In the genomic region with DNA sequence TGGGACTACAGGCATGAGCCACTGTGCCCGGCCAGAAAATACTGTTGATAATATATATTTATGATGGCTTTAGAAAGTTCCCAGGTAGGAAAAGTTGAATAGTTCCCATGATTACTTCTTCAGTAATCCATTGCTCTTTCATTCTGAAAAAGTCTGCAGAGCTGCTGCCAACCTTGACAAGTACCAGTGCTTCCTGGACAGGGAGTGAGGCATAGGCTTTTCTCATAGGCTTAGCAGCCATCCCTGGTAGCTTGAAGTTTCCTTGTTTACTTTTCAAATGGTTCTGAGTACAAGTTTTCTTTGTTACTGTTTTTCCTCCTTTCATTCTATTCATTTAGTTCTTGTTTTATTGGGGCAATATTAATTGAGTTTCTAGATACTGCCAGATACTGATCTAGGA, we compare ENCODE assay signal across 21 cellular contexts. TPM values are rescaled to one million over a fixed set of nuclear protein-coding genes. Genes with fewer than 3 reads are reported as not detected.
"Had no signal": no experiment of that assay in that cellular context is flagged by ENCODE, and none has a peak within 500 bp of the region (broad histone marks: within the 10 kb centered on the region; RNA-seq: fewer than 3 reads in every experiment).

No MANE protein-coding gene starts in this region.

- H3K4me3 Mint-ChIP-seq: activated CD4-positive, alpha-beta T cell treated with anti-CD3 and anti-CD28 coated beads, Interleukin-2, amount 10 ng/mL, durations not matched to agents 24 days and 14 days; activated CD8-positive, alpha-beta T cell treated with anti-CD3 and anti-CD28 coated beads, Interleukin-2, amount 10 ng/mL, durations not matched to agents 7 days and 5 days; activated naive CD8-positive, alpha-beta T cell; activated T-cell treated with anti-CD3 and anti-CD28 coated beads, Interleukin-2, amount 50 U/mL, for 72 hours; neural crest cell had no signal

- ATAC-seq: activated CD8-positive, alpha-beta T cell treated with anti-CD3 and anti-CD28 coated beads, Interleukin-2, amount 10 ng/mL, durations not matched to agents 7 days and 5 days; activated T-cell treated with anti-CD3 and anti-CD28 coated beads, Interleukin-2, amount 50 U/mL, for 72 hours; gastroesophageal sphincter; sciatic nerve had no signal

- H3K27me3 Mint-ChIP-seq: activated CD4-positive, alpha-beta T cell treated with anti-CD3 and anti-CD28 coated beads, Interleukin-2, amount 10 ng/mL, durations not matched to agents 24 days and 14 days; activated naive CD8-positive, alpha-beta T cell had no signal

- H3K9me3 ChIP-seq: gastroesophageal sphincter, heart right ventricle, left ventricle myocardium inferior, ovary, thyroid gland had no signal

- H3K27me3 ChIP-seq: gastroesophageal sphincter, heart right ventricle, ovary, thyroid gland had no signal

- H3K9me3 Mint-ChIP-seq: activated CD4-positive, alpha-beta T cell treated with anti-CD3 and anti-CD28 coated beads, Interleukin-2, amount 10 ng/mL, durations not matched to agents 24 days and 14 days; activated T-cell treated with anti-CD3 and anti-CD28 coated beads, Interleukin-2, amount 50 U/mL, for 72 hours; neural crest cell had no signal

- DNase-seq: activated CD4-positive, alpha-beta T cell treated with anti-CD3 and anti-CD28 coated beads, Interleukin-2, amount 10 ng/mL, durations not matched to agents 24 days and 14 days; activated CD4-positive, CD25-positive, alpha-beta regulatory T cell; activated CD8-positive, alpha-beta memory T cell treated with anti-CD3 and anti-CD28 coated beads, Interleukin-2, amount 50 U/mL, for 4 hours; activated CD8-positive, alpha-beta T cell treated with anti-CD3 and anti-CD28 coated beads, Interleukin-2, amount 10 ng/mL, durations not matched to agents 7 days and 5 days; activated gamma-delta T cell treated with Interleukin-2 at 50 U/mL for 16 hours; activated T-cell treated with anti-CD3 and anti-CD28 coated beads, Interleukin-2, amount 50 U/mL, for 72 hours; anterior cingulate cortex; heart right ventricle; left ventricle myocardium inferior; mesendoderm; ovary; stimulated activated CD4-positive, alpha-beta T cell treated with anti-CD3 and anti-CD28 coated beads, Interleukin-1b, Interleukin-23, amount 100 ng/mL, for 48 hours; thyroid gland had no signal

- H3K36me3 ChIP-seq: ovary, thyroid gland had no signal

- H3K4me1 ChIP-seq: thyroid gland had no signal

- H3K4me3 ChIP-seq: gastroesophageal sphincter, heart right ventricle, left ventricle myocardium inferior, ovary, thyroid gland had no signal

- H3K27ac ChIP-seq: epithelial cell of prostate, gastroesophageal sphincter, heart right ventricle, left ventricle myocardium inferior, ovary, thyroid gland had no signal

- H3K27ac Mint-ChIP-seq: activated CD4-positive, alpha-beta T cell treated with anti-CD3 and anti-CD28 coated beads, Interleukin-2, amount 10 ng/mL, durations not matched to agents 24 days and 14 days; activated CD8-positive, alpha-beta T cell treated with anti-CD3 and anti-CD28 coated beads, Interleukin-2, amount 10 ng/mL, durations not matched to agents 7 days and 5 days; activated naive CD8-positive, alpha-beta T cell had no signal

RNA-seq across cellular contexts. Expression of a gene that starts 25.6 kb away (rescaled TPM):
- total RNA-seq: activated CD4-positive, alpha-beta T cell treated with anti-CD3 and anti-CD28 coated beads, Interleukin-2, amount 10 ng/mL, durations not matched to agents 24 days and 14 days; activated CD8-positive, alpha-beta T cell treated with anti-CD3 and anti-CD28 coated beads, Interleukin-2, amount 10 ng/mL, durations not matched to agents 7 days and 5 days; activated T-cell treated with anti-CD3 and anti-CD28 coated beads, Interleukin-2, amount 50 U/mL, for 72 hours; cerebellum; gastroesophageal sphincter; left ventricle myocardium inferior; myocyte; neural crest cell; ovary; sciatic nerve; thyroid gland; urinary bladder had no signal
- polyA plus RNA-seq: urinary bladder had no signal

RNA-seq across cellular contexts. Expression of a gene that starts 33.7 kb away (rescaled TPM):
- total RNA-seq: activated CD4-positive, alpha-beta T cell treated with anti-CD3 and anti-CD28 coated beads, Interleukin-2, amount 10 ng/mL, durations not matched to agents 24 days and 14 days; activated CD8-positive, alpha-beta T cell treated with anti-CD3 and anti-CD28 coated beads, Interleukin-2, amount 10 ng/mL, durations not matched to agents 7 days and 5 days; activated T-cell treated with anti-CD3 and anti-CD28 coated beads, Interleukin-2, amount 50 U/mL, for 72 hours; cerebellum; gastroesophageal sphincter; left ventricle myocardium inferior; neural crest cell had no signal

RNA-seq across cellular contexts. Expression of a gene that starts 37.1 kb away (rescaled TPM):
- total RNA-seq: left ventricle myocardium inferior had no signal
